In genomic region chr3:32817561-32818430, GRCh38 we compare ENCODE assay signal across 8 cellular contexts. TPM values are rescaled to one million over a fixed set of nuclear protein-coding genes. Genes with fewer than 3 reads are reported as not detected.
DNase-seq lines count a peak whose midpoint lies in the region; ATAC-seq, FAIRE-seq and TF ChIP-seq lines count a peak whose summit lies in the region.

Gene TRIM71 (plus strand): TSS chr3:32817997. CDS start chr3:32818081, 84 bp downstream.

- H3K9me3 ChIP-seq in CD8-positive, alpha-beta T cell (ENCODE audit: low read length), result no peaks in the 10 kb centered on the region
- H3K9me3 ChIP-seq in HUES48 (ENCODE audit: control insufficient read depth, insufficient read depth, low read length) (no peaks in the 10 kb centered on the region), GM12878 (replicated peaks; ENCODE audit: control insufficient read depth, insufficient read depth, low read length) (no peaks in the 10 kb centered on the region)

- WGBS in GM12878 (ENCODE audit: insufficient coverage, insufficient replicate concordance, low lambda C conversion rate, missing lambda C conversion rate), result 35% methylated on average over 64 of the region's 88 CpGs
- under 1% methylated on average over 88 of the region's 88 CpGs for WGBS in urinary bladder

- no peaks in the 10 kb centered on the region for H4K20me1 ChIP-seq in GM12878 (ENCODE audit: control insufficient read depth, insufficient read depth)

- no peak within 1 kb of the TSS for H3K27ac Mint-ChIP-seq in CD8-positive, alpha-beta T cell
- H3K27ac Mint-ChIP-seq in mesothelial cell of epicardium, result peak within 1 kb of the TSS; percentile 64

- no peaks in the 10 kb centered on the region for H3K36me3 ChIP-seq in CD8-positive, alpha-beta T cell (ENCODE audit: insufficient read depth, low read length)
- H3K36me3 ChIP-seq in HUES48 (ENCODE audit: control insufficient read depth, insufficient read depth, low read length) (peaks cover 46% of the 10 kb centered on the region), GM12878 (ENCODE audit: control insufficient read depth in 2 of 2, insufficient read depth in 2 of 2, low read length in 1 of 2) (no peaks in the 10 kb centered on the region; a peak in 1 of 4 replicates), urinary bladder (ENCODE audit: insufficient read depth) (no peaks in the 10 kb centered on the region)

- BruUV-seq in GM12878 (replicated peaks; lab: Mats Ljungman, UMichigan), result no TSS peak

- no peak for TF ChIP-seq RAD21 in GM12878 (IDR thresholded peaks at IDR 0.05; ENCODE audit: insufficient read depth, low read depth, low read length)

- H3K4me3 Mint-ChIP-seq in CD8-positive, alpha-beta T cell, result peak within 1 kb of the TSS; percentile 61
- H3K4me3 Mint-ChIP-seq in mesothelial cell of epicardium, result peak within 1 kb of the TSS; percentile 81

- in situ Hi-C loops in GM12878 (cut with MboI), result no loop called here

- CTCF ChIA-PET in CD8-positive, alpha-beta T cell (lab: Charles Lee), result no interaction called here
- CTCF ChIA-PET in GM12878 (lab: Yijun Ruan, JAX), result no interaction called here

- intact Hi-C loops in CD8-positive, alpha-beta T cell (cut with DNase I, micrococcal nuclease), result no loop called here
- intact Hi-C loops in GM12878 (cut with micrococcal nuclease; ENCODE audit: unreplicated experiment) (loop anchor here (10.0 kb wide), 1 partner anchor 87 kb away; no protein-coding TSS in a partner anchor), sciatic nerve (cut with DNase I) (no loop called here)

- peaks cover 24% of the 10 kb centered on the region for H3K4me1 Mint-ChIP-seq in CD8-positive, alpha-beta T cell (ENCODE audit: low read depth)
- H3K4me1 Mint-ChIP-seq in mesothelial cell of epicardium, result peaks cover 44% of the 10 kb centered on the region

- peaks cover 41% of the 10 kb centered on the region for H3K27me3 Mint-ChIP-seq in CD8-positive, alpha-beta T cell (ENCODE audit: low read depth)
- H3K27me3 Mint-ChIP-seq in mesothelial cell of epicardium (ENCODE audit: low read depth), result peaks cover 45% of the 10 kb centered on the region

- no peak for ATAC-seq in CD8-positive, alpha-beta T cell
- peak; percentile 38 for ATAC-seq in GM12878
- ATAC-seq in sciatic nerve, result no peak
- ATAC-seq in HG02678 (IDR thresholded peaks at IDR 0.05; ENCODE audit: unreplicated experiment), result no peak

- no peak for TF ChIP-seq POLR2A in GM12878 (IDR thresholded peaks at IDR 0.05; ENCODE audit: low read depth, low read length)

- no peak within 1 kb of the TSS for H3K27ac ChIP-seq in CD8-positive, alpha-beta T cell (ENCODE audit: low read depth, low read length)
- peak within 1 kb of the TSS; percentile 100 for H3K27ac ChIP-seq in HUES48 (ENCODE audit: low read depth, low read length)
- H3K27ac ChIP-seq in GM12878 (ENCODE audit: control insufficient read depth, insufficient read depth), result no peak within 1 kb of the TSS
- no peak within 1 kb of the TSS for H3K27ac ChIP-seq in urinary bladder (ENCODE audit: low read depth)

- POLR2A ChIA-PET in CD8-positive, alpha-beta T cell (lab: Charles Lee), result no interaction called here
- POLR2A ChIA-PET in GM12878 (lab: Charles Lee), result no interaction called here

- H3K9ac ChIP-seq in HUES48 (ENCODE audit: low read depth, low read length), result peak within 1 kb of the TSS; percentile 97
- H3K9ac ChIP-seq in GM12878 (ENCODE audit: control insufficient read depth, insufficient read depth, low read length), result no peak within 1 kb of the TSS

- TF ChIP-seq CTCF in CD8-positive, alpha-beta T cell (IDR thresholded peaks at IDR 0.05), result no peak
- TF ChIP-seq CTCF in GM12878 (IDR thresholded peaks at IDR 0.05 in 2 of 3, conservative IDR thresholded peaks at IDR 0.05 in 1 of 3; ENCODE audit: control insufficient read depth in 2 of 3, extremely low read depth in 1 of 3, insufficient read depth in 1 of 3, low read depth in 3 of 3, low read length in 3 of 3) (no peak), mesothelial cell of epicardium (IDR thresholded peaks at IDR 0.05; ENCODE audit: unreplicated experiment) (no peak)

- no peaks in the 10 kb centered on the region for H3K36me3 Mint-ChIP-seq in CD8-positive, alpha-beta T cell
- no peaks in the 10 kb centered on the region for H3K36me3 Mint-ChIP-seq in mesothelial cell of epicardium

- RAD21 ChIA-PET in GM12878 (lab: Charles Lee; ENCODE audit: unreplicated experiment), result no interaction called here

- peaks cover 6% of the 10 kb centered on the region for H3K27me3 ChIP-seq in CD8-positive, alpha-beta T cell (ENCODE audit: insufficient read depth, low read length)
- H3K27me3 ChIP-seq in HUES48 (ENCODE audit: control insufficient read depth, insufficient read depth, low read length) (no peaks in the 10 kb centered on the region), GM12878 (replicated peaks in 1 of 2; ENCODE audit: control insufficient read depth in 2 of 2, insufficient read depth in 2 of 2, low read length in 1 of 2) (peaks cover 16 to 19% of the 10 kb centered on the region in 2 experiments)

- SMC1A ChIA-PET in GM12878 (lab: Charles Lee; ENCODE audit: uncharacterized antibody, unreplicated experiment), result no interaction called here

- no peak for DNase-seq in CD8-positive, alpha-beta T cell
- DNase-seq in GM12878 (ENCODE audit: low read depth, low spot score) (no peak), mesothelial cell of epicardium (ENCODE audit: low spot score in 2 of 2, unreplicated experiment in 2 of 2) (peak in 1 of 2 experiments; percentile 47), sciatic nerve (ENCODE audit: low spot score) (no peak), AG20443 (ENCODE audit: low spot score) (no peak)

- H3K9me3 Mint-ChIP-seq in CD8-positive, alpha-beta T cell, result no peaks in the 10 kb centered on the region
- no peaks in the 10 kb centered on the region for H3K9me3 Mint-ChIP-seq in mesothelial cell of epicardium

- no peaks in the 10 kb centered on the region for H3K79me2 ChIP-seq in GM12878 (ENCODE audit: control insufficient read depth, insufficient read depth, low read length)

- H3K4me3 ChIP-seq in CD8-positive, alpha-beta T cell (ENCODE audit: low read depth, low read length), result peak within 1 kb of the TSS; percentile 27
- H3K4me3 ChIP-seq in HUES48 (ENCODE audit: low read depth, low read length), result peak within 1 kb of the TSS; percentile 91
- H3K4me3 ChIP-seq in GM12878, result peak within 1 kb of the TSS; percentile 32
- H3K4me3 ChIP-seq in urinary bladder (ENCODE audit: low read depth, low read length), result peak within 1 kb of the TSS; percentile 45

- FAIRE-seq in GM12878 (lab: Jason Lieb, UNC), result no peak

- peak within 1 kb of the TSS; percentile 12; the same call in 1 of the 2 replicates for H2AFZ ChIP-seq in GM12878 (ENCODE audit: control insufficient read depth, low read depth, low read length)

- no peaks in the 10 kb centered on the region for H3K4me1 ChIP-seq in CD8-positive, alpha-beta T cell (ENCODE audit: insufficient read depth, low read length)
- H3K4me1 ChIP-seq in HUES48 (ENCODE audit: control insufficient read depth, insufficient read depth, low read length) (peaks cover 30% of the 10 kb centered on the region), GM12878 (ENCODE audit: control insufficient read depth, insufficient read depth, low read length) (no peaks in the 10 kb centered on the region), urinary bladder (ENCODE audit: insufficient read depth) (peaks cover 3% of the 10 kb centered on the region)

- H3K4me2 ChIP-seq in GM12878 (ENCODE audit: control insufficient read depth, insufficient read depth), result peak within 1 kb of the TSS; percentile 74

- no peak for TF ChIP-seq EP300 in GM12878 (IDR thresholded peaks at IDR 0.05; ENCODE audit: borderline replicate concordance in 1 of 2, control insufficient read depth in 1 of 2, low read depth in 2 of 2, low read length in 2 of 2)

TF ChIP-seq in GM12878, 131 proteins besides CTCF, POLR2A, EP300 and RAD21 (continues in another document):
- TF ChIP-seq FOXM1 (IDR thresholded peaks at IDR 0.05; ENCODE audit: low read depth, low read length) (no peak), SUZ12 (IDR thresholded peaks at IDR 0.05; ENCODE audit: unreplicated experiment) (peak; percentile 1), BACH1 (IDR thresholded peaks at IDR 0.05; ENCODE audit: borderline replicate concordance) (no peak), IKZF1 (conservative IDR thresholded peaks at IDR 0.05) (peak; percentile 48; the same call in 1 of the 2 replicates), RUNX3 (IDR thresholded peaks at IDR 0.05; ENCODE audit: low read length) (no peak)
- TF ChIP-seq, protein P1, sequence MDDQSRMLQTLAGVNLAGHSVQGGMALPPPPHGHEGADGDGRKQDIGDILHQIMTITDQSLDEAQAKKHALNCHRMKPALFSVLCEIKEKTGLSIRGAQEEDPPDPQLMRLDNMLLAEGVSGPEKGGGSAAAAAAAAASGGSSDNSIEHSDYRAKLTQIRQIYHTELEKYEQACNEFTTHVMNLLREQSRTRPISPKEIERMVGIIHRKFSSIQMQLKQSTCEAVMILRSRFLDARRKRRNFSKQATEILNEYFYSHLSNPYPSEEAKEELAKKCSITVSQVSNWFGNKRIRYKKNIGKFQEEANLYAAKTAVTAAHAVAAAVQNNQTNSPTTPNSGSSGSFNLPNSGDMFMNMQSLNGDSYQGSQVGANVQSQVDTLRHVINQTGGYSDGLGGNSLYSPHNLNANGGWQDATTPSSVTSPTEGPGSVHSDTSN (IDR thresholded peaks at IDR 0.05; ENCODE audit: insufficient replicate concordance, low read depth, low read length), result no peak

RNA-seq across cellular contexts. Expression of gene TRIM71, which starts in this region (rescaled TPM):
- not detected for total RNA-seq in CD8-positive, alpha-beta T cell
- total RNA-seq in GM12878 (2013; cell fraction: nucleolus; rRNA removed), result 0.10 and 0.12 TPM in 2 replicates
- 0.17 and 0.27 TPM in 2 replicates for total RNA-seq in GM12878 (2014; rRNA removed)
- total RNA-seq in GM12878 (2014; rRNA removed; fragmentation: Illumina TruSeq; extraction: Trizol), result 0.18 and 0.27 TPM in 2 replicates
- 0.48 and 0.69 TPM in 2 replicates for total RNA-seq in GM12878 (2021)
- polyA plus RNA-seq in GM12878 (2011; ENCODE audit: low read depth), result 0.05 TPM
- polyA plus RNA-seq in GM12878 (2011; rRNA removed), result 1.8 and 1.9 TPM in 2 replicates
- polyA plus RNA-seq in GM12878 (2011; cell fraction: cytosol; rRNA removed), result 1.2 and 1.3 TPM in 2 replicates
- 2.0 and 2.9 TPM in 2 replicates for polyA plus RNA-seq in GM12878 (2011; cell fraction: nucleus; rRNA removed)
- 0.03 TPM in 2 replicates for polyA plus RNA-seq in GM12878 (2012)
- 0.16 and 0.24 TPM in 2 replicates for polyA plus RNA-seq in GM12878 (2014; fragmentation: Illumina TruSeq; extraction: Trizol)
- under 1 TPM; 0.02 to 0.08 TPM for polyA plus RNA-seq in GM12878 (2014; fragmentation: Nextera tagmentation; extraction: Ambion mirVana)
- 0.14 and 0.16 TPM in 2 replicates for polyA plus RNA-seq in GM12878 (2014; rRNA removed)
- under 1 TPM; 0.04 to 0.09 TPM for polyA plus RNA-seq in GM12878 (2016; fragmentation: Nextera tagmentation; extraction: Ambion mirVana)
- 4.8 and 5.0 TPM in 2 replicates for polyA minus RNA-seq in GM12878 (2011; rRNA and poly(A)+ RNA removed)
- polyA minus RNA-seq in GM12878 (2011; cell fraction: cytosol; rRNA and poly(A)+ RNA removed), result 2.7 and 2.8 TPM in 2 replicates
- polyA minus RNA-seq in GM12878 (2011; cell fraction: nucleus; rRNA and poly(A)+ RNA removed), result 3.3 and 6.1 TPM in 2 replicates
- 2.7 to 3.1 TPM (median 3.0 TPM) in 3 replicates for total RNA-seq in mesothelial cell of epicardium
- total RNA-seq in urinary bladder, result 0.74 TPM
- polyA plus RNA-seq in urinary bladder, result not detected
- total RNA-seq in sciatic nerve, result 0.40 TPM

Comparison
In these comparisons a context has a peak if more than half of its experiments do, and no peak if none do; other contexts are left out.
1. H3K4me3 ChIP-seq: peak in every context shown above with its lines; median percentile 91 in HUES48; 45 in urinary bladder; 32 in GM12878; 27 in CD8-positive, alpha-beta T cell.